Comparison of ENCODE assay signal across 19 cellular contexts in the genomic region with DNA sequence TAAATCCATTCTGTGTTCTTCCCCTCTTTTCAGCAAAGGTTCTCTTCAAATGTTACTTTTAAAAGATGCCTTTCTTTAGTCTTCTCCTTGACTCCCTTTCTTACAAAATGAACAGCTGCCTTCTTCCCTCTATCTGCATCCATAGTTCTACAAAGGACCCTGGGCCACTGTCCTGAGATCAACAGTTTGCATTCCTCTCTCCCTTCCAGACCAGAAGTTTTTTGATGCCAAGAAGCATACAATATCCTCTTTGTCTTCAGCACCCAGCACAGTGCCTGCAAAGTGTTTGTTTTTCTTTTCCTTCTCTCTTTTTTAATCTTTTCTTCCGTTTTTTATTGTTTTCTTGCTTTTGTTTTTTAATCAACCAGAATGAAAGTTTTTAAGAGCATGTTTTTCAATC.
DNase-seq lines count a peak whose midpoint lies in the region; ATAC-seq and TF ChIP-seq lines count a peak whose summit lies in the region.
"Had no signal": no experiment of that assay in that cellular context is flagged by ENCODE, and none has a peak within 500 bp of the region (broad histone marks: within the 10 kb centered on the region; RNA-seq: fewer than 3 reads in every experiment).

No MANE protein-coding gene starts in this region.

- no peak overlapping the region for H3K4me2 ChIP-seq in fibroblast of lung (ENCODE audit: extremely low read depth, insufficient read depth, low read length)
- no peak overlapping the region for H3K4me2 ChIP-seq in neural progenitor cell
- H3K4me2 ChIP-seq: GM23338 had no signal

- H4K20me1 ChIP-seq in fibroblast of lung (ENCODE audit: control insufficient read depth, extremely low read depth, insufficient read depth, low read length) (no peaks in the 10 kb centered on the region), neural progenitor cell (ENCODE audit: low read depth) (no peaks in the 10 kb centered on the region)

- H3K9ac ChIP-seq in fibroblast of lung (ENCODE audit: insufficient read depth, low read length) (no peak overlapping the region), neural progenitor cell (no peak overlapping the region)

- H2AFZ ChIP-seq in fibroblast of lung (ENCODE audit: low read length) = no peak overlapping the region
- H2AFZ ChIP-seq in neural progenitor cell (replicated peaks) = peak overlapping the region; percentile 19
- H2AFZ ChIP-seq: GM23338 had no signal

- H3K36me3 ChIP-seq in fibroblast of lung (ENCODE audit: control insufficient read depth, insufficient read depth, low read length) = no peaks in the 10 kb centered on the region
- H3K36me3 ChIP-seq in neural progenitor cell = no peaks in the 10 kb centered on the region

- H3K9me3 Mint-ChIP-seq in neural progenitor cell = no peaks in the 10 kb centered on the region
- no peaks in the 10 kb centered on the region for H3K9me3 Mint-ChIP-seq in activated CD8-positive, alpha-beta memory T cell treated with anti-CD3 and anti-CD28 coated beads, Interleukin-2, amount 10 ng/mL, durations not matched to agents 7 days and 5 days (ENCODE audit: low read depth)
- H3K9me3 Mint-ChIP-seq: CD4-positive, alpha-beta T cell had no signal

- H3K79me2 ChIP-seq in fibroblast of lung (ENCODE audit: control insufficient read depth, insufficient read depth, low read length) = no peaks in the 10 kb centered on the region
- no peaks in the 10 kb centered on the region for H3K79me2 ChIP-seq in neural progenitor cell (ENCODE audit: low read depth)

- H3K27ac ChIP-seq in fibroblast of lung (ENCODE audit: insufficient read depth, low read length) = peak overlapping the region; percentile 54
- no peak overlapping the region for H3K27ac ChIP-seq in neural progenitor cell

- H3K27ac Mint-ChIP-seq in neural progenitor cell = no peak overlapping the region
- no peak overlapping the region for H3K27ac Mint-ChIP-seq in activated CD8-positive, alpha-beta memory T cell treated with anti-CD3 and anti-CD28 coated beads, Interleukin-2, amount 10 ng/mL, durations not matched to agents 7 days and 5 days
- H3K27ac Mint-ChIP-seq: CD4-positive, alpha-beta T cell; GM23338 had no signal

- no peak overlapping the region for H3K4me3 Mint-ChIP-seq in neural progenitor cell
- no peak overlapping the region for H3K4me3 Mint-ChIP-seq in activated CD8-positive, alpha-beta memory T cell treated with anti-CD3 and anti-CD28 coated beads, Interleukin-2, amount 10 ng/mL, durations not matched to agents 7 days and 5 days
- H3K4me3 Mint-ChIP-seq: CD4-positive, alpha-beta T cell; GM23338 had no signal

- H3K4me1 Mint-ChIP-seq in neural progenitor cell = peaks cover 7% of the 10 kb centered on the region
- no peaks in the 10 kb centered on the region for H3K4me1 Mint-ChIP-seq in activated CD8-positive, alpha-beta memory T cell treated with anti-CD3 and anti-CD28 coated beads, Interleukin-2, amount 10 ng/mL, durations not matched to agents 7 days and 5 days

- CTCF ChIA-PET in activated CD8-positive, alpha-beta memory T cell treated with anti-CD3 and anti-CD28 coated beads, Interleukin-2, amount 10 ng/mL, durations not matched to agents 7 days and 5 days (lab: Charles Lee) = no interaction called here

- H3K27me3 ChIP-seq in fibroblast of lung (ENCODE audit: control insufficient read depth, insufficient read depth, low read length) = no peaks in the 10 kb centered on the region
- H3K27me3 ChIP-seq in neural progenitor cell = no peaks in the 10 kb centered on the region

- no peaks in the 10 kb centered on the region for H3F3A ChIP-seq in neural progenitor cell (ENCODE audit: low read depth)

- H3K4me3 ChIP-seq in AG10803 (ENCODE audit: low read length) = no peak overlapping the region
- H3K4me3 ChIP-seq in fibroblast of lung (replicated peaks in 1 of 4; ENCODE audit: control extremely low read depth in 1 of 4, insufficient read depth in 1 of 4, low read depth in 3 of 4, low read length in 4 of 4) = no peak overlapping the region
- H3K4me3 ChIP-seq in neural progenitor cell = no peak overlapping the region
- H3K4me3 ChIP-seq: GM12878, GM23338 had no signal

- H3K27me3 Mint-ChIP-seq in neural progenitor cell (ENCODE audit: insufficient read depth, low read depth) = peaks cover 3% of the 10 kb centered on the region
- H3K27me3 Mint-ChIP-seq in activated CD8-positive, alpha-beta memory T cell treated with anti-CD3 and anti-CD28 coated beads, Interleukin-2, amount 10 ng/mL, durations not matched to agents 7 days and 5 days = no peaks in the 10 kb centered on the region

- H3K36me3 Mint-ChIP-seq in neural progenitor cell = no peaks in the 10 kb centered on the region
- no peaks in the 10 kb centered on the region for H3K36me3 Mint-ChIP-seq in activated CD8-positive, alpha-beta memory T cell treated with anti-CD3 and anti-CD28 coated beads, Interleukin-2, amount 10 ng/mL, durations not matched to agents 7 days and 5 days

- DNase-seq in AG10803 (ENCODE audit: low read depth) (peak; percentile 12), HT1080 (ENCODE audit: low read depth) (peak; percentile 9), fibroblast of lung (ENCODE audit: low read depth in 2 of 2) (peak; percentile 5 to 25), neural progenitor cell (ENCODE audit: low spot score) (no peak), NCI-H526 (lab: John Stamatoyannopoulos, UW) (no peak)
- DNase-seq in activated CD8-positive, alpha-beta memory T cell treated with anti-CD3 and anti-CD28 coated beads, Interleukin-2, amount 10 ng/mL, durations not matched to agents 7 days and 5 days = no peak
- DNase-seq: CD4-positive, alpha-beta T cell; DMS153; KG1; NCI-H1105 treated with DMSO at 0.1 percent for 48 hours; NCI-H1694; NCI-H2081 treated with DMSO at 0.1 percent for 48 hours; NCI-H748 treated with DMSO at 0.1 percent for 48 hours; NK-92 treated with Interleukin-12 subunit alpha and Interleukin-12 subunit beta, amount 100 ng/mL, for 24 hours had no signal

- H3K9me3 ChIP-seq in fibroblast of lung (ENCODE audit: control insufficient read depth, insufficient read depth, low read depth, low read length) (no peaks in the 10 kb centered on the region), neural progenitor cell (ENCODE audit: low read depth) (no peaks in the 10 kb centered on the region)

- no peak for TF ChIP-seq CTCF in AG10803 (conservative IDR thresholded peaks at IDR 0.05; ENCODE audit: low read length)
- no peak for TF ChIP-seq CTCF in fibroblast of lung (conservative IDR thresholded peaks at IDR 0.05 in 1 of 2, IDR thresholded peaks at IDR 0.05 in 1 of 2; ENCODE audit: low read depth in 1 of 2, low read length in 2 of 2)
- no peak for TF ChIP-seq CTCF in neural progenitor cell (IDR thresholded peaks at IDR 0.05)

- ATAC-seq in activated CD8-positive, alpha-beta memory T cell treated with anti-CD3 and anti-CD28 coated beads, Interleukin-2, amount 10 ng/mL, durations not matched to agents 7 days and 5 days = no peak
- ATAC-seq in GM18858 (IDR thresholded peaks at IDR 0.05; ENCODE audit: unreplicated experiment) = no peak
- ATAC-seq: GM12878, GM23338, HCT116, Right ventricle myocardium inferior had no signal

- H3K4me1 ChIP-seq in fibroblast of lung (ENCODE audit: control insufficient read depth, extremely low read depth, insufficient read depth, low read length) = peaks cover 6% of the 10 kb centered on the region
- H3K4me1 ChIP-seq in neural progenitor cell = peaks cover 6% of the 10 kb centered on the region

Comparison
In these comparisons a context has a peak if more than half of its experiments do, and no peak if none do; other contexts are left out.
1. DNase-seq: peak in AG10803 (single experiment), HT1080 (single experiment) and fibroblast of lung (2 of 2); none in neural progenitor cell (single experiment), activated CD8-positive, alpha-beta memory T cell treated with anti-CD3 and anti-CD28 coated beads, Interleukin-2, amount 10 ng/mL, durations not matched to agents 7 days and 5 days (single experiment) and NCI-H526 (0 of 2).